1 cellular context compared by ENCODE assay signal in the genomic region with DNA sequence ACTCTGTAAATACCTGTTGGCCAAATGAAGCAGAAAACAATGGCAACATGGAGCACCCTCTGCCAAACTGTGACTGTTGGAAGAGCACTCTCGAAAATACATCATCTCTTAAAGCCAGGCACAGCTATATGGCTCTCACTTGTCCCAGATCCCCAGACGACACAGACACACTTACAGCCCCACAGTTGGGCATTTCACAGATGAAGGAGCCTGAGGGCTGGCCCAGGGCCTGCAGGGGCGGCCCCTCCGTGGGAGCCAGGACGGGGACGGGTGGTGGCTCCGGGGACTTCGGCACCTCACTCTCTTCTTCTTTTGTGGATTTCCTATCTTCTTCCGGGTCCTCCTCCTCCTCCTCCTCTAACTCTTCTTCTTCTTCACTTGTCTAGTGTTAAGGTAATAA.
TF ChIP-seq lines count a peak whose summit lies in the region.

No MANE protein-coding gene starts in this region.

TF ChIP-seq in GM12878, 131 proteins besides CTCF, POLR2A, EP300 and RAD21 (continued from another document):
- TF ChIP-seq CUX1 (IDR thresholded peaks at IDR 0.05; ENCODE audit: insufficient replicate concordance, low read depth, low read length) = no peak
- no peak for TF ChIP-seq MLLT1 (IDR thresholded peaks at IDR 0.05)
- no peak for TF ChIP-seq NRF1 (conservative IDR thresholded peaks at IDR 0.05; ENCODE audit: low read depth, low read length)
- no peak for TF ChIP-seq RCOR1 (conservative IDR thresholded peaks at IDR 0.05; ENCODE audit: low read depth, low read length)
- no peak for TF ChIP-seq MEF2A (IDR thresholded peaks at IDR 0.05; ENCODE audit: insufficient read depth, low read depth, low read length)
- TF ChIP-seq RUNX3 (IDR thresholded peaks at IDR 0.05; ENCODE audit: low read length) = 0 out of 2 replicates have a peak, but pooled peaks have one; percentile 4
- peak; percentile 65; the same call in 1 of the 2 replicates for TF ChIP-seq MTA3 (IDR thresholded peaks at IDR 0.05; ENCODE audit: borderline replicate concordance, low read length)
- TF ChIP-seq HDGF (IDR thresholded peaks at IDR 0.05) = peak; percentile 55; the same call in 1 of the 2 replicates
- TF ChIP-seq, protein P1, sequence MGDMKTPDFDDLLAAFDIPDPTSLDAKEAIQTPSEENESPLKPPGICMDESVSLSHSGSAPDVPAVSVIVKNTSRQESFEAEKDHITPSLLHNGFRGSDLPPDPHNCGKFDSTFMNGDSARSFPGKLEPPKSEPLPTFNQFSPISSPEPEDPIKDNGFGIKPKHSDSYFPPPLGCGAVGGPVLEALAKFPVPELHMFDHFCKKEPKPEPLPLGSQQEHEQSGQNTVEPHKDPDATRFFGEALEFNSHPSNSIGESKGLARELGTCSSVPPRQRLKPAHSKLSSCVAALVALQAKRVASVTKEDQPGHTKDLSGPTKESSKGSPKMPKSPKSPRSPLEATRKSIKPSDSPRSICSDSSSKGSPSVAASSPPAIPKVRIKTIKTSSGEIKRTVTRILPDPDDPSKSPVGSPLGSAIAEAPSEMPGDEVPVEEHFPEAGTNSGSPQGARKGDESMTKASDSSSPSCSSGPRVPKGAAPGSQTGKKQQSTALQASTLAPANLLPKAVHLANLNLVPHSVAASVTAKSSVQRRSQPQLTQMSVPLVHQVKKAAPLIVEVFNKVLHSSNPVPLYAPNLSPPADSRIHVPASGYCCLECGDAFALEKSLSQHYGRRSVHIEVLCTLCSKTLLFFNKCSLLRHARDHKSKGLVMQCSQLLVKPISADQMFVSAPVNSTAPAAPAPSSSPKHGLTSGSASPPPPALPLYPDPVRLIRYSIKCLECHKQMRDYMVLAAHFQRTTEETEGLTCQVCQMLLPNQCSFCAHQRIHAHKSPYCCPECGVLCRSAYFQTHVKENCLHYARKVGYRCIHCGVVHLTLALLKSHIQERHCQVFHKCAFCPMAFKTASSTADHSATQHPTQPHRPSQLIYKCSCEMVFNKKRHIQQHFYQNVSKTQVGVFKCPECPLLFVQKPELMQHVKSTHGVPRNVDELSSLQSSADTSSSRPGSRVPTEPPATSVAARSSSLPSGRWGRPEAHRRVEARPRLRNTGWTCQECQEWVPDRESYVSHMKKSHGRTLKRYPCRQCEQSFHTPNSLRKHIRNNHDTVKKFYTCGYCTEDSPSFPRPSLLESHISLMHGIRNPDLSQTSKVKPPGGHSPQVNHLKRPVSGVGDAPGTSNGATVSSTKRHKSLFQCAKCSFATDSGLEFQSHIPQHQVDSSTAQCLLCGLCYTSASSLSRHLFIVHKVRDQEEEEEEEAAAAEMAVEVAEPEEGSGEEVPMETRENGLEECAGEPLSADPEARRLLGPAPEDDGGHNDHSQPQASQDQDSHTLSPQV (IDR thresholded peaks at IDR 0.05) = no peak
- TF ChIP-seq NFIC (IDR thresholded peaks at IDR 0.05; ENCODE audit: low read depth, low read length) = 0 out of 2 replicates have a peak, but pooled peaks have one; percentile 1
- TF ChIP-seq CREM (IDR thresholded peaks at IDR 0.05; ENCODE audit: low read depth) = no peak
TF ChIP-seq in GM12878: peak in this region for 4.
